In genomic region chr18:23645561-23645960, GRCh38 we compare ENCODE assay signal across 40 cellular contexts. TPM values are rescaled to one million over a fixed set of nuclear protein-coding genes. Genes with fewer than 3 reads are reported as not detected.
"Had no signal": no experiment of that assay in that cellular context is flagged by ENCODE, and none has a peak within 500 bp of the region (broad histone marks: within the 10 kb centered on the region; RNA-seq: fewer than 3 reads in every experiment).

No MANE protein-coding gene starts in this region.

- ATAC-seq: activated CD8-positive, alpha-beta T cell treated with anti-CD3 and anti-CD28 coated beads for 36 hours; activated naive CD4-positive, alpha-beta T cell treated with anti-CD3 and anti-CD28 coated beads, Interleukin-2, amount 50 U/mL, for 72 hours; activated T-cell treated with anti-CD3 and anti-CD28 coated beads, Interleukin-2, amount 50 U/mL, for 4 hours; activated T-cell treated with anti-CD3 and anti-CD28 coated beads, Interleukin-2, amount 50 U/mL, for 72 hours; activated T-helper 17 cell treated with anti-CD3 and anti-CD28 coated beads, Interleukin-2, amount 50 U/mL, for 72 hours had no signal

- H3K27ac Mint-ChIP-seq: activated B cell treated with CpG ODN at 0.5 μM for 24 hours; activated CD4-positive, alpha-beta memory T cell treated with anti-CD3 and anti-CD28 coated beads for 36 hours; activated CD4-positive, alpha-beta T cell treated with anti-CD3 and anti-CD28 coated beads, Interleukin-2, amount 10 ng/mL, durations not matched to agents 24 days and 14 days; activated CD8-positive, alpha-beta T cell treated with anti-CD3 and anti-CD28 coated beads for 36 hours; activated naive CD4-positive, alpha-beta T cell treated with anti-CD3 and anti-CD28 coated beads for 36 hours; activated naive CD4-positive, alpha-beta T cell treated with anti-CD3 and anti-CD28 coated beads, Interleukin-2, amount 50 U/mL, for 72 hours; activated naive CD8-positive, alpha-beta T cell treated with anti-CD3 and anti-CD28 coated beads for 36 hours; activated T-cell treated with anti-CD3 and anti-CD28 coated beads, Interleukin-2, amount 50 U/mL, for 72 hours; activated T-helper 1 cell treated with anti-CD3 and anti-CD28 coated beads, Interleukin-12 subunit alpha, Interleukin-12 subunit beta, Interleukin-2, Interleukin-4 antibody, amounts not matched to agents 30 ng/mL and 10 ng/mL and 1 ng/mL, durations not matched to agents 14 hours and 24 hours and 36 hours; activated T-helper 17 cell treated with anti-CD3 and anti-CD28 coated beads, Interleukin-2, amount 50 U/mL, for 72 hours; brain; T-helper 1 cell treated with Interleukin-12 subunit alpha and Interleukin-12 subunit beta and Interleukin-4 antibody, amounts not matched to agents 30 μg/mL and 1 μg/mL, for 36 hours; T-helper 2 cell treated with Interferon-gamma antibody and Interleukin-4, amounts not matched to agents 5 μg/mL and 100 μg/mL, for 36 hours had no signal

- H3K4me1 Mint-ChIP-seq: activated B cell treated with CpG ODN at 0.5 μM for 24 hours; activated naive CD8-positive, alpha-beta T cell treated with anti-CD3 and anti-CD28 coated beads for 36 hours; central memory CD8-positive, alpha-beta T cell had no signal

- H3K4me3 ChIP-seq: adrenal gland, ascending aorta, cardiac muscle cell had no signal

- H3K27ac ChIP-seq: adrenal gland, ascending aorta, cardiac muscle cell, VCaP had no signal

- H3K36me3 ChIP-seq: adrenal gland, ascending aorta, cardiac muscle cell had no signal

- H3K9me3 ChIP-seq: adrenal gland, ascending aorta had no signal

- FAIRE-seq: bronchial epithelial cell, TTC549 had no signal

- H3K27me3 ChIP-seq: adrenal gland, ascending aorta, cardiac muscle cell had no signal

- H3K4me1 ChIP-seq: adrenal gland, ascending aorta had no signal

- H3K9me3 Mint-ChIP-seq: activated CD4-positive, alpha-beta memory T cell treated with anti-CD3 and anti-CD28 coated beads for 36 hours; activated CD4-positive, alpha-beta T cell treated with anti-CD3 and anti-CD28 coated beads, Interleukin-2, amount 10 ng/mL, durations not matched to agents 24 days and 14 days; activated CD8-positive, alpha-beta T cell treated with anti-CD3 and anti-CD28 coated beads for 36 hours; activated T-cell treated with anti-CD3 and anti-CD28 coated beads, Interleukin-2, amount 50 U/mL, for 4 hours; activated T-cell treated with anti-CD3 and anti-CD28 coated beads, Interleukin-2, amount 50 U/mL, for 72 hours; activated T-helper 17 cell treated with anti-CD3 and anti-CD28 coated beads, Interleukin-2, amount 50 U/mL, for 72 hours; central memory CD8-positive, alpha-beta T cell; T-helper 1 cell treated with Interleukin-12 subunit alpha and Interleukin-12 subunit beta and Interleukin-4 antibody, amounts not matched to agents 30 μg/mL and 1 μg/mL, for 36 hours; T-helper 2 cell treated with Interferon-gamma antibody and Interleukin-4, amounts not matched to agents 5 μg/mL and 100 μg/mL, for 36 hours had no signal

- H3K36me3 Mint-ChIP-seq: activated CD4-positive, alpha-beta memory T cell treated with anti-CD3 and anti-CD28 coated beads for 36 hours; activated naive CD8-positive, alpha-beta T cell treated with anti-CD3 and anti-CD28 coated beads for 36 hours; brain had no signal

- H3K4me3 Mint-ChIP-seq: activated B cell treated with CpG ODN at 0.5 μM for 24 hours; activated CD4-positive, alpha-beta memory T cell treated with anti-CD3 and anti-CD28 coated beads for 36 hours; activated CD4-positive, alpha-beta T cell treated with anti-CD3 and anti-CD28 coated beads, Interleukin-2, amount 10 ng/mL, durations not matched to agents 24 days and 14 days; activated CD8-positive, alpha-beta T cell treated with anti-CD3 and anti-CD28 coated beads for 36 hours; activated naive CD4-positive, alpha-beta T cell treated with anti-CD3 and anti-CD28 coated beads for 36 hours; activated naive CD8-positive, alpha-beta T cell treated with anti-CD3 and anti-CD28 coated beads for 36 hours; activated T-cell treated with anti-CD3 and anti-CD28 coated beads, Interleukin-2, amount 50 U/mL, for 4 hours; activated T-cell treated with anti-CD3 and anti-CD28 coated beads, Interleukin-2, amount 50 U/mL, for 72 hours; activated T-helper 1 cell treated with anti-CD3 and anti-CD28 coated beads, Interleukin-12 subunit alpha, Interleukin-12 subunit beta, Interleukin-2, Interleukin-4 antibody, amounts not matched to agents 30 ng/mL and 10 ng/mL and 1 ng/mL, durations not matched to agents 14 hours and 24 hours and 36 hours; activated T-helper 17 cell treated with anti-CD3 and anti-CD28 coated beads, Interleukin-2, amount 50 U/mL, for 72 hours; brain; central memory CD8-positive, alpha-beta T cell; T-helper 1 cell treated with Interleukin-12 subunit alpha and Interleukin-12 subunit beta and Interleukin-4 antibody, amounts not matched to agents 30 μg/mL and 1 μg/mL, for 36 hours; T-helper 2 cell treated with Interferon-gamma antibody and Interleukin-4, amounts not matched to agents 5 μg/mL and 100 μg/mL, for 36 hours had no signal

- H3K27me3 Mint-ChIP-seq: activated T-helper 17 cell treated with anti-CD3 and anti-CD28 coated beads, Interleukin-2, amount 50 U/mL, for 72 hours; brain had no signal

- DNase-seq: activated B cell treated with CpG ODN at 0.5 μM for 24 hours; activated CD4-positive, alpha-beta memory T cell treated with anti-CD3 and anti-CD28 coated beads for 36 hours; activated CD4-positive, alpha-beta T cell treated with anti-CD3 and anti-CD28 coated beads for 4 hours; activated CD4-positive, alpha-beta T cell treated with anti-CD3 and anti-CD28 coated beads, Interleukin-2, amount 10 ng/mL, durations not matched to agents 24 days and 14 days; activated CD4-positive, alpha-beta T cell treated with anti-CD3 and anti-CD28 coated beads, Interleukin-2, amount 50 U/mL, for 1 hour; activated CD4-positive, alpha-beta T cell treated with anti-CD3 and anti-CD28 coated beads, Interleukin-2, amount 50 U/mL, for 4 hours; activated CD4-positive, CD25-positive, alpha-beta regulatory T cell treated with anti-CD3 and anti-CD28 coated beads, Interleukin-2, amount 50 U/mL, for 72 hours; activated CD8-positive, alpha-beta memory T cell treated with anti-CD3 and anti-CD28 coated beads, Interleukin-2, amount 50 U/mL, for 4 hours; activated CD8-positive, alpha-beta T cell treated with anti-CD3 and anti-CD28 coated beads for 36 hours; activated effector memory CD4-positive, alpha-beta T cell treated with anti-CD3 and anti-CD28 coated beads, Interleukin-2, amount 50 U/mL, for 16 hours; activated gamma-delta T cell treated with Interleukin-2 at 50 U/mL for 16 hours; activated naive CD4-positive, alpha-beta T cell; activated naive CD4-positive, alpha-beta T cell treated with anti-CD3 and anti-CD28 coated beads for 36 hours; activated naive CD4-positive, alpha-beta T cell treated with anti-CD3 and anti-CD28 coated beads, Interleukin-2, amount 50 U/mL, for 16 hours; activated naive CD8-positive, alpha-beta T cell treated with anti-CD3 and anti-CD28 coated beads for 36 hours; activated T-cell treated with anti-CD3 and anti-CD28 coated beads for 4 hours; activated T-cell treated with anti-CD3 and anti-CD28 coated beads, Interleukin-2, amount 50 U/mL, for 1 hour; activated T-cell treated with anti-CD3 and anti-CD28 coated beads, Interleukin-2, amount 50 U/mL, for 4 hours; activated T-cell treated with anti-CD3 and anti-CD28 coated beads, Interleukin-2, amount 50 U/mL, for 72 hours; adrenal gland; amygdala; anterior cingulate cortex; caudate nucleus; cerebellar nuclear complex; T-helper 1 cell; T-helper 2 cell; T-helper 9 cell had no signal

RNA-seq across cellular contexts. Expression of gene ANKRD29, which starts 17.1 kb away (rescaled TPM):
- total RNA-seq: activated B cell treated with CpG ODN at 0.5 μM for 24 hours; activated CD4-positive, alpha-beta memory T cell treated with anti-CD3 and anti-CD28 coated beads for 36 hours; activated CD4-positive, alpha-beta T cell treated with anti-CD3 and anti-CD28 coated beads, Interleukin-2, amount 10 ng/mL, durations not matched to agents 24 days and 14 days; activated CD8-positive, alpha-beta memory T cell treated with anti-CD3 and anti-CD28 coated beads for 36 hours; activated CD8-positive, alpha-beta T cell treated with anti-CD3 and anti-CD28 coated beads for 36 hours; activated naive CD4-positive, alpha-beta T cell treated with anti-CD3 and anti-CD28 coated beads for 36 hours; activated naive CD4-positive, alpha-beta T cell treated with anti-CD3 and anti-CD28 coated beads, Interleukin-2, amount 50 U/mL, for 72 hours; activated naive CD8-positive, alpha-beta T cell treated with anti-CD3 and anti-CD28 coated beads for 36 hours; activated T-cell treated with anti-CD3 and anti-CD28 coated beads, Interleukin-2, amount 50 U/mL, for 4 hours; activated T-cell treated with anti-CD3 and anti-CD28 coated beads, Interleukin-2, amount 50 U/mL, for 72 hours; activated T-helper 1 cell treated with anti-CD3 and anti-CD28 coated beads, Interleukin-12 subunit alpha, Interleukin-12 subunit beta, Interleukin-2, Interleukin-4 antibody, amounts not matched to agents 30 ng/mL and 10 ng/mL and 1 ng/mL, durations not matched to agents 14 hours and 24 hours and 36 hours; activated T-helper 17 cell treated with anti-CD3 and anti-CD28 coated beads, Interleukin-2, amount 50 U/mL, for 72 hours had no signal

RNA-seq across cellular contexts. Expression of gene LAMA3, which starts 43.7 kb away (rescaled TPM):
- total RNA-seq: activated B cell treated with CpG ODN at 0.5 μM for 24 hours; activated CD4-positive, alpha-beta T cell treated with anti-CD3 and anti-CD28 coated beads, Interleukin-2, amount 10 ng/mL, durations not matched to agents 24 days and 14 days; activated T-helper 1 cell treated with anti-CD3 and anti-CD28 coated beads, Interleukin-12 subunit alpha, Interleukin-12 subunit beta, Interleukin-2, Interleukin-4 antibody, amounts not matched to agents 30 ng/mL and 10 ng/mL and 1 ng/mL, durations not matched to agents 14 hours and 24 hours and 36 hours had no signal
- polyA plus RNA-seq: cardiac muscle cell had no signal
